In genomic region chr11:66970808-66971442, GRCh38 we compare ENCODE assay signal across 1 cellular context.
TF ChIP-seq lines count a peak whose summit lies in the region.

No MANE protein-coding gene starts in this region.

TF ChIP-seq in GM23338, 12 proteins besides CTCF, POLR2A, EP300 and RAD21:
- TF ChIP-seq EZH2phosphoT487 (IDR thresholded peaks at IDR 0.05; ENCODE audit: unreplicated experiment), result no peak
- no peak for TF ChIP-seq STAT1 (IDR thresholded peaks at IDR 0.05; ENCODE audit: unreplicated experiment)
- TF ChIP-seq EZH2 (IDR thresholded peaks at IDR 0.05; ENCODE audit: low read depth, unreplicated experiment), result no peak
- TF ChIP-seq JUNB (IDR thresholded peaks at IDR 0.05; ENCODE audit: unreplicated experiment), result no peak
- no peak for TF ChIP-seq REST (IDR thresholded peaks at IDR 0.05; ENCODE audit: unreplicated experiment)
- no peak for TF ChIP-seq ZNF114 (CRISPR knock-in tag; IDR thresholded peaks at IDR 0.05)
- TF ChIP-seq CREB1 (CRISPR knock-in tag; IDR thresholded peaks at IDR 0.05; ENCODE audit: low read depth), result no peak
- TF ChIP-seq ETS1 (IDR thresholded peaks at IDR 0.05), result no peak
- TF ChIP-seq, protein P1, sequence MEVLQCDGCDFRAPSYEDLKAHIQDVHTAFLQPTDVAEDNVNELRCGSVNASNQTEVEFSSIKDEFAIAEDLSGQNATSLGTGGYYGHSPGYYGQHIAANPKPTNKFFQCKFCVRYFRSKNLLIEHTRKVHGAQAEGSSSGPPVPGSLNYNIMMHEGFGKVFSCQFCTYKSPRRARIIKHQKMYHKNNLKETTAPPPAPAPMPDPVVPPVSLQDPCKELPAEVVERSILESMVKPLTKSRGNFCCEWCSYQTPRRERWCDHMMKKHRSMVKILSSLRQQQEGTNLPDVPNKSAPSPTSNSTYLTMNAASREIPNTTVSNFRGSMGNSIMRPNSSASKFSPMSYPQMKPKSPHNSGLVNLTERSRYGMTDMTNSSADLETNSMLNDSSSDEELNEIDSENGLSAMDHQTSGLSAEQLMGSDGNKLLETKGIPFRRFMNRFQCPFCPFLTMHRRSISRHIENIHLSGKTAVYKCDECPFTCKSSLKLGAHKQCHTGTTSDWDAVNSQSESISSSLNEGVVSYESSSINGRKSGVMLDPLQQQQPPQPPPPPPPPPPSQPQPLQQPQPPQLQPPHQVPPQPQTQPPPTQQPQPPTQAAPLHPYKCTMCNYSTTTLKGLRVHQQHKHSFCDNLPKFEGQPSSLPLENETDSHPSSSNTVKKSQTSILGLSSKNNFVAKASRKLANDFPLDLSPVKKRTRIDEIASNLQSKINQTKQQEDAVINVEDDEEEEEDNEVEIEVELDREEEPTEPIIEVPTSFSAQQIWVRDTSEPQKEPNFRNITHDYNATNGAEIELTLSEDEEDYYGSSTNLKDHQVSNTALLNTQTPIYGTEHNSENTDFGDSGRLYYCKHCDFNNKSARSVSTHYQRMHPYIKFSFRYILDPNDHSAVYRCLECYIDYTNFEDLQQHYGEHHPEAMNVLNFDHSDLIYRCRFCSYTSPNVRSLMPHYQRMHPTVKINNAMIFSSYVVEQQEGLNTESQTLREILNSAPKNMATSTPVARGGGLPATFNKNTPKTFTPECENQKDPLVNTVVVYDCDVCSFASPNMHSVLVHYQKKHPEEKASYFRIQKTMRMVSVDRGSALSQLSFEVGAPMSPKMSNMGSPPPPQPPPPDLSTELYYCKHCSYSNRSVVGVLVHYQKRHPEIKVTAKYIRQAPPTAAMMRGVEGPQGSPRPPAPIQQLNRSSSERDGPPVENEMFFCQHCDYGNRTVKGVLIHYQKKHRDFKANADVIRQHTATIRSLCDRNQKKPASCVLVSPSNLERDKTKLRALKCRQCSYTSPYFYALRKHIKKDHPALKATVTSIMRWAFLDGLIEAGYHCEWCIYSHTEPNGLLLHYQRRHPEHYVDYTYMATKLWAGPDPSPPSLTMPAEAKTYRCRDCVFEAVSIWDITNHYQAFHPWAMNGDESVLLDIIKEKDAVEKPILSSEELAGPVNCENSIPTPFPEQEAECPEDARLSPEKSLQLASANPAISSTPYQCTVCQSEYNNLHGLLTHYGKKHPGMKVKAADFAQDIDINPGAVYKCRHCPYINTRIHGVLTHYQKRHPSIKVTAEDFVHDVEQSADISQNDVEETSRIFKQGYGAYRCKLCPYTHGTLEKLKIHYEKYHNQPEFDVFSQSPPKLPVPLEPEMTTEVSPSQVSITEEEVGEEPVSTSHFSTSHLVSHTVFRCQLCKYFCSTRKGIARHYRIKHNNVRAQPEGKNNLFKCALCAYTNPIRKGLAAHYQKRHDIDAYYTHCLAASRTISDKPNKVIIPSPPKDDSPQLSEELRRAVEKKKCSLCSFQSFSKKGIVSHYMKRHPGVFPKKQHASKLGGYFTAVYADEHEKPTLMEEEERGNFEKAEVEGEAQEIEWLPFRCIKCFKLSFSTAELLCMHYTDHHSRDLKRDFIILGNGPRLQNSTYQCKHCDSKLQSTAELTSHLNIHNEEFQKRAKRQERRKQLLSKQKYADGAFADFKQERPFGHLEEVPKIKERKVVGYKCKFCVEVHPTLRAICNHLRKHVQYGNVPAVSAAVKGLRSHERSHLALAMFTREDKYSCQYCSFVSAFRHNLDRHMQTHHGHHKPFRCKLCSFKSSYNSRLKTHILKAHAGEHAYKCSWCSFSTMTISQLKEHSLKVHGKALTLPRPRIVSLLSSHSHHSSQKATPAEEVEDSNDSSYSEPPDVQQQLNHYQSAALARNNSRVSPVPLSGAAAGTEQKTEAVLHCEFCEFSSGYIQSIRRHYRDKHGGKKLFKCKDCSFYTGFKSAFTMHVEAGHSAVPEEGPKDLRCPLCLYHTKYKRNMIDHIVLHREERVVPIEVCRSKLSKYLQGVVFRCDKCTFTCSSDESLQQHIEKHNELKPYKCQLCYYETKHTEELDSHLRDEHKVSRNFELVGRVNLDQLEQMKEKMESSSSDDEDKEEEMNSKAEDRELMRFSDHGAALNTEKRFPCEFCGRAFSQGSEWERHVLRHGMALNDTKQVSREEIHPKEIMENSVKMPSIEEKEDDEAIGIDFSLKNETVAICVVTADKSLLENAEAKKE (CRISPR knock-in tag; IDR thresholded peaks at IDR 0.05), result no peak
- no peak for TF ChIP-seq NANOG (IDR thresholded peaks at IDR 0.05; ENCODE audit: borderline replicate concordance)
- TF ChIP-seq POLR2AphosphoS5 (IDR thresholded peaks at IDR 0.05; ENCODE audit: low read depth), result no peak
- no peak for TF ChIP-seq ZNF331 (CRISPR knock-in tag; IDR thresholded peaks at IDR 0.05; ENCODE audit: low read depth)
